ENCODE assay signal across 18 cellular contexts in genomic region chr10:101146392-101147251, GRCh38. TPM values are rescaled to one million over a fixed set of nuclear protein-coding genes. Genes with fewer than 3 reads are reported as not detected.
DNase-seq lines count a peak whose midpoint lies in the region; ATAC-seq, FAIRE-seq and TF ChIP-seq lines count a peak whose summit lies in the region.
"Had no signal": no experiment of that assay in that cellular context is flagged by ENCODE, and none has a peak within 500 bp of the region (broad histone marks: within the 10 kb centered on the region; RNA-seq: fewer than 3 reads in every experiment).

No MANE protein-coding gene starts in this region.

- no peak overlapping the region for H3K27ac ChIP-seq in GM12878 (ENCODE audit: control insufficient read depth, insufficient read depth)
- no peak overlapping the region for H3K27ac ChIP-seq in mesendoderm (ENCODE audit: low read depth, low read length)
- H3K27ac ChIP-seq: brain microvascular endothelial cell, dorsolateral prefrontal cortex, SJCRH30 had no signal

- no peak overlapping the region for H2BK5ac ChIP-seq in mesendoderm (ENCODE audit: low read length)

- intact Hi-C loops in GM12878 (cut with micrococcal nuclease; ENCODE audit: unreplicated experiment), result no loop called here
- intact Hi-C loops in natural killer cell (cut with micrococcal nuclease), result no loop called here

- H3K23ac ChIP-seq in mesendoderm (ENCODE audit: low read length), result no peak overlapping the region

- RAD21 ChIA-PET in GM12878 (lab: Charles Lee; ENCODE audit: unreplicated experiment), result no interaction called here

- H3K36me3 ChIP-seq in GM12878 (ENCODE audit: control insufficient read depth in 2 of 2, insufficient read depth in 2 of 2, low read length in 1 of 2), result no peaks in the 10 kb centered on the region
- no peaks in the 10 kb centered on the region for H3K36me3 ChIP-seq in mesendoderm (ENCODE audit: control insufficient read depth, insufficient read depth, low read length)
- H3K36me3 ChIP-seq: brain microvascular endothelial cell, SJCRH30 had no signal

- no peak for FAIRE-seq in GM12878 (lab: Jason Lieb, UNC)
- FAIRE-seq: HTR-8/SVneo had no signal

- H3K56ac ChIP-seq in mesendoderm (ENCODE audit: low read length), result peak overlapping the region; percentile 34

- H3K4me3 Mint-ChIP-seq in natural killer cell, result no peak overlapping the region
- H3K4me3 Mint-ChIP-seq: activated naive CD4-positive, alpha-beta T cell treated with anti-CD3 and anti-CD28 coated beads, Interleukin-2, amount 10 ng/mL, durations not matched to agents 7 days and 5 days; immature natural killer cell had no signal

- H2BK120ac ChIP-seq in mesendoderm (ENCODE audit: low read depth, low read length), result no peak overlapping the region

- CTCF ChIA-PET in GM12878 (lab: Yijun Ruan, JAX), result interaction anchor here (0.7 to 1.0 kb wide), 2 partner anchors 50 to 101 kb away, joined by 3 read pairs; no protein-coding TSS in a partner anchor

- POLR2A ChIA-PET in GM12878 (lab: Charles Lee), result no interaction called here

- H3K18ac ChIP-seq in mesendoderm (ENCODE audit: low read length), result no peak overlapping the region

- ATAC-seq in GM12878 (no peak), GM19351 (IDR thresholded peaks at IDR 0.05; ENCODE audit: unreplicated experiment) (no peak), natural killer cell (no peak), HG03457 (IDR thresholded peaks at IDR 0.05; ENCODE audit: unreplicated experiment) (no peak)

- H2AK5ac ChIP-seq in mesendoderm (ENCODE audit: low read length), result no peak overlapping the region

- no peaks in the 10 kb centered on the region for H3K36me3 Mint-ChIP-seq in natural killer cell
- H3K36me3 Mint-ChIP-seq: activated naive CD4-positive, alpha-beta T cell treated with anti-CD3 and anti-CD28 coated beads, Interleukin-2, amount 10 ng/mL, durations not matched to agents 7 days and 5 days; immature natural killer cell had no signal

- no peak overlapping the region for H4K5ac ChIP-seq in mesendoderm (ENCODE audit: low read length)

- SMC1A ChIA-PET in GM12878 (lab: Charles Lee; ENCODE audit: uncharacterized antibody, unreplicated experiment), result interaction anchor here (1.3 kb wide), 1 partner anchor 51 kb away, joined by 5 read pairs; no protein-coding TSS in a partner anchor

- in situ Hi-C loops in GM12878 (cut with MboI), result no loop called here

- no peaks in the 10 kb centered on the region for H4K20me1 ChIP-seq in GM12878 (ENCODE audit: control insufficient read depth, insufficient read depth)

- no peak overlapping the region for H3K27ac Mint-ChIP-seq in natural killer cell
- H3K27ac Mint-ChIP-seq: activated naive CD4-positive, alpha-beta T cell treated with anti-CD3 and anti-CD28 coated beads, Interleukin-2, amount 10 ng/mL, durations not matched to agents 7 days and 5 days; immature natural killer cell had no signal

- TF ChIP-seq RAD21 in GM12878 (IDR thresholded peaks at IDR 0.05; ENCODE audit: insufficient read depth, low read depth, low read length), result no peak

- no peaks in the 10 kb centered on the region for H3K4me1 ChIP-seq in GM12878 (ENCODE audit: control insufficient read depth, insufficient read depth, low read length)
- no peaks in the 10 kb centered on the region for H3K4me1 ChIP-seq in mesendoderm (ENCODE audit: control insufficient read depth, low read depth, low read length)
- H3K4me1 ChIP-seq: SJCRH30 had no signal

- TF ChIP-seq CTCF in GM12878 (IDR thresholded peaks at IDR 0.05 in 2 of 3, conservative IDR thresholded peaks at IDR 0.05 in 1 of 3; ENCODE audit: control insufficient read depth in 2 of 3, extremely low read depth in 1 of 3, insufficient read depth in 1 of 3, low read depth in 3 of 3, low read length in 3 of 3) (no peak), natural killer cell (IDR thresholded peaks at IDR 0.05) (no peak)

- H3K9me3 ChIP-seq in GM12878 (replicated peaks; ENCODE audit: control insufficient read depth, insufficient read depth, low read length), result no peaks in the 10 kb centered on the region

- H3K79me1 ChIP-seq in mesendoderm (ENCODE audit: low read length), result no peaks in the 10 kb centered on the region

- H3K27me3 Mint-ChIP-seq in natural killer cell (ENCODE audit: low read depth in 2 of 2), result peaks cover 71 to 74% of the 10 kb centered on the region in 2 donors

- H3K4me2 ChIP-seq in GM12878 (ENCODE audit: control insufficient read depth, insufficient read depth), result no peak overlapping the region
- peak overlapping the region; percentile 29 for H3K4me2 ChIP-seq in mesendoderm (ENCODE audit: low read length)

- no peak overlapping the region for H2AFZ ChIP-seq in GM12878 (ENCODE audit: control insufficient read depth, low read depth, low read length)

- no peaks in the 10 kb centered on the region for H3K9me3 Mint-ChIP-seq in natural killer cell
- H3K9me3 Mint-ChIP-seq: activated naive CD4-positive, alpha-beta T cell treated with anti-CD3 and anti-CD28 coated beads, Interleukin-2, amount 10 ng/mL, durations not matched to agents 7 days and 5 days; immature natural killer cell had no signal

- H3K4me3 ChIP-seq in GM12878, result no peak overlapping the region
- H3K4me3 ChIP-seq in mesendoderm (ENCODE audit: low read length), result no peak overlapping the region
- H3K4me3 ChIP-seq: dorsolateral prefrontal cortex, SJCRH30 had no signal

- no peak overlapping the region for H4K8ac ChIP-seq in mesendoderm (ENCODE audit: low read depth, low read length)

- no peak overlapping the region for H3K4ac ChIP-seq in mesendoderm (ENCODE audit: low read depth, low read length)

- no peak for TF ChIP-seq POLR2A in GM12878 (IDR thresholded peaks at IDR 0.05; ENCODE audit: low read depth, low read length)

- no TSS peak for BruUV-seq in GM12878 (replicated peaks; lab: Mats Ljungman, UMichigan)

- no peak for TF ChIP-seq EP300 in GM12878 (IDR thresholded peaks at IDR 0.05; ENCODE audit: borderline replicate concordance in 1 of 2, control insufficient read depth in 1 of 2, low read depth in 2 of 2, low read length in 2 of 2)

- no peaks in the 10 kb centered on the region for H3K79me2 ChIP-seq in GM12878 (ENCODE audit: control insufficient read depth, insufficient read depth, low read length)
- no peaks in the 10 kb centered on the region for H3K79me2 ChIP-seq in mesendoderm (ENCODE audit: control insufficient read depth, insufficient read depth, low read length)

- no peak overlapping the region for H3K9ac ChIP-seq in GM12878 (ENCODE audit: control insufficient read depth, insufficient read depth, low read length)
- peak overlapping the region; percentile 19 for H3K9ac ChIP-seq in mesendoderm (ENCODE audit: low read length)

- peaks cover 10 to 22% of the 10 kb centered on the region in 2 experiments for H3K27me3 ChIP-seq in GM12878 (replicated peaks in 1 of 2; ENCODE audit: control insufficient read depth in 2 of 2, insufficient read depth in 2 of 2, low read length in 1 of 2)
- peaks cover 71% of the 10 kb centered on the region for H3K27me3 ChIP-seq in mesendoderm (ENCODE audit: insufficient read depth, low read length, poor library complexity)

- WGBS in GM12878 (ENCODE audit: insufficient coverage, insufficient replicate concordance, low lambda C conversion rate, missing lambda C conversion rate), result 28% methylated on average over 55 of the region's 55 CpGs
- no CpG with 5 or more reads among the region's 55 CpGs for WGBS in mesendoderm (ENCODE audit: extremely low coverage, insufficient coverage, low lambda C conversion rate)

- H2BK15ac ChIP-seq in mesendoderm (replicated peaks; ENCODE audit: low read depth), result no peak overlapping the region

- H3K4me1 Mint-ChIP-seq in natural killer cell, result peaks cover 0 to 5% of the 10 kb centered on the region in 2 donors

- peak; percentile 32 for DNase-seq in stimulated activated CD4-positive, alpha-beta T cell treated with anti-CD3 and anti-CD28 coated beads, Interleukin-15, amount 100 ng/mL, for 24 hours
- DNase-seq in stimulated activated CD4-positive, alpha-beta T cell treated with anti-CD3 and anti-CD28 coated beads, Interleukin-1b, Interleukin-23, amount 100 ng/mL, for 48 hours, result no peak
- DNase-seq in GM12878 (ENCODE audit: low read depth, low spot score) (no peak), mesendoderm (no peak), HPDE6-E6E7 (ENCODE audit: extremely low spot score) (no peak), natural killer cell (no peak)
- DNase-seq: activated naive CD4-positive, alpha-beta T cell treated with anti-CD3 and anti-CD28 coated beads, Interleukin-2, amount 10 ng/mL, durations not matched to agents 7 days and 5 days; brain microvascular endothelial cell; DND-41; dorsolateral prefrontal cortex; immature natural killer cell; SJCRH30 had no signal

TF ChIP-seq in GM12878, 131 proteins besides CTCF, POLR2A, EP300 and RAD21:
- TF ChIP-seq EED (IDR thresholded peaks at IDR 0.05; ENCODE audit: low read depth), result no peak
- TF ChIP-seq SUZ12 (IDR thresholded peaks at IDR 0.05; ENCODE audit: unreplicated experiment), result peak; percentile 28

RNA-seq across cellular contexts. Expression of gene TLX1, which starts 15.5 kb away (rescaled TPM):
- not detected in 2 replicates for total RNA-seq in GM12878 (2013; cell fraction: nucleolus; rRNA removed)
- total RNA-seq in GM12878 (2014; rRNA removed), result not detected in 2 replicates
- total RNA-seq in GM12878 (2014; rRNA removed; fragmentation: Illumina TruSeq; extraction: Trizol), result not detected in 2 replicates
- total RNA-seq in GM12878 (2021), result not detected in 2 replicates
- not detected for polyA plus RNA-seq in GM12878 (2011; ENCODE audit: low read depth)
- not detected in 2 replicates for polyA plus RNA-seq in GM12878 (2011; rRNA removed)
- not detected in 2 replicates for polyA plus RNA-seq in GM12878 (2011; cell fraction: cytosol; rRNA removed)
- polyA plus RNA-seq in GM12878 (2011; cell fraction: nucleus; rRNA removed), result not detected in 2 replicates
- not detected in 2 replicates for polyA plus RNA-seq in GM12878 (2012)
- polyA plus RNA-seq in GM12878 (2014; fragmentation: Illumina TruSeq; extraction: Trizol), result not detected in 2 replicates
- polyA plus RNA-seq in GM12878 (2014; fragmentation: Nextera tagmentation; extraction: Ambion mirVana), result not detected
- polyA plus RNA-seq in GM12878 (2014; rRNA removed), result not detected in 2 replicates
- polyA plus RNA-seq in GM12878 (2016; fragmentation: Nextera tagmentation; extraction: Ambion mirVana), result not detected
- polyA minus RNA-seq in GM12878 (2011; rRNA and poly(A)+ RNA removed), result 0.10 TPM in 1 of 2 replicates, not detected in the other
- not detected in 2 replicates for polyA minus RNA-seq in GM12878 (2011; cell fraction: cytosol; rRNA and poly(A)+ RNA removed)
- polyA minus RNA-seq in GM12878 (2011; cell fraction: nucleus; rRNA and poly(A)+ RNA removed), result not detected in 2 replicates
- 0.06 TPM for polyA plus RNA-seq in mesendoderm (2013, experiment 1 of 2)
- polyA plus RNA-seq in mesendoderm (2013, experiment 2 of 2), result not detected
- not detected for total RNA-seq in natural killer cell
- total RNA-seq: dorsolateral prefrontal cortex, omental fat pad, SJCRH30, subcutaneous adipose tissue had no signal
- polyA plus RNA-seq: BJ, immature natural killer cell had no signal
